ENCODE assay signal across 9 cellular contexts in genomic region chr6:125913864-125914351, GRCh38. TPM values are rescaled to one million over a fixed set of nuclear protein-coding genes. Genes with fewer than 3 reads are reported as not detected.
A peak's percentile ranks its signal among the peaks of the same experiment; 100 is the strongest.
DNase-seq lines count a peak whose midpoint lies in the region; ATAC-seq and TF ChIP-seq lines count a peak whose summit lies in the region.
"Had no signal": no experiment of that assay in that cellular context is flagged by ENCODE, and none has a peak within 500 bp of the region (broad histone marks: within the 10 kb centered on the region; RNA-seq: fewer than 3 reads in every experiment).

No MANE protein-coding gene starts in this region.

- H3K36me3 ChIP-seq in left lung, result peaks cover 0 to 15% of the 10 kb centered on the region in 2 donors

- H3K4me3 ChIP-seq in left lung, result no peak overlapping the region
- H3K4me3 ChIP-seq: SK-N-MC had no signal

- ATAC-seq in left lung (peak; percentile 74), HG02973 (IDR thresholded peaks at IDR 0.05; ENCODE audit: unreplicated experiment) (no peak), GM21381 (IDR thresholded peaks at IDR 0.05; ENCODE audit: unreplicated experiment) (no peak)

- peaks cover 5 to 45% of the 10 kb centered on the region in 2 donors for H3K4me1 ChIP-seq in left lung

- in situ Hi-C loops in KBM-7 (cut with MboI; ENCODE audit: low pct_unique_long_range_greater_than_20kb, low sequenced_read_pairs), result no loop called here
- in situ Hi-C loops in GM13977 (cut with MboI; ENCODE audit: low pct_unique_long_range_greater_than_20kb, low sequenced_read_pairs, unreplicated experiment), result no loop called here

- H3K9me3 ChIP-seq in left lung, result no peaks in the 10 kb centered on the region

- intact Hi-C loops in left lung (cut with DNase I), result no loop called here

- H3K27ac ChIP-seq in left lung, result peak overlapping the region in 1 of 2 donors; percentile 23
- H3K27ac ChIP-seq: SK-N-MC had no signal

- H3K27me3 ChIP-seq in left lung, result no peaks in the 10 kb centered on the region

- peak; percentile 81 for DNase-seq in AG08395 (ENCODE audit: low spot score)
- DNase-seq in LoVo (ENCODE audit: low spot score), result peak; percentile 87
- DNase-seq in brain pericyte (ENCODE audit: low read depth, low spot score), result peak; percentile 59
- DNase-seq in left lung, result no peak
- no peak for DNase-seq in KBM-7
- no peak for DNase-seq in GM13977 (ENCODE audit: low spot score)

- no peak for TF ChIP-seq CTCF in left lung (IDR thresholded peaks at IDR 0.05)
- no peak for TF ChIP-seq CTCF in GM13977 (IDR thresholded peaks at IDR 0.05; ENCODE audit: extremely low read depth, insufficient read depth, missing control alignments)

RNA-seq across cellular contexts. Expression of gene HINT3, which starts 42.7 kb away (rescaled TPM):
- total RNA-seq in left lung, result 10 to 100 TPM; 23.8 to 29.7 TPM

Comparison
In these comparisons a context has a peak if more than half of its experiments do, and no peak if none do; other contexts are left out.
1. DNase-seq: peak in AG08395 (single experiment), LoVo (single experiment) and brain pericyte (single experiment); none in left lung (0 of 2), KBM-7 (single experiment) and GM13977 (single experiment).